1 cellular context compared by ENCODE assay signal in the genomic region with DNA sequence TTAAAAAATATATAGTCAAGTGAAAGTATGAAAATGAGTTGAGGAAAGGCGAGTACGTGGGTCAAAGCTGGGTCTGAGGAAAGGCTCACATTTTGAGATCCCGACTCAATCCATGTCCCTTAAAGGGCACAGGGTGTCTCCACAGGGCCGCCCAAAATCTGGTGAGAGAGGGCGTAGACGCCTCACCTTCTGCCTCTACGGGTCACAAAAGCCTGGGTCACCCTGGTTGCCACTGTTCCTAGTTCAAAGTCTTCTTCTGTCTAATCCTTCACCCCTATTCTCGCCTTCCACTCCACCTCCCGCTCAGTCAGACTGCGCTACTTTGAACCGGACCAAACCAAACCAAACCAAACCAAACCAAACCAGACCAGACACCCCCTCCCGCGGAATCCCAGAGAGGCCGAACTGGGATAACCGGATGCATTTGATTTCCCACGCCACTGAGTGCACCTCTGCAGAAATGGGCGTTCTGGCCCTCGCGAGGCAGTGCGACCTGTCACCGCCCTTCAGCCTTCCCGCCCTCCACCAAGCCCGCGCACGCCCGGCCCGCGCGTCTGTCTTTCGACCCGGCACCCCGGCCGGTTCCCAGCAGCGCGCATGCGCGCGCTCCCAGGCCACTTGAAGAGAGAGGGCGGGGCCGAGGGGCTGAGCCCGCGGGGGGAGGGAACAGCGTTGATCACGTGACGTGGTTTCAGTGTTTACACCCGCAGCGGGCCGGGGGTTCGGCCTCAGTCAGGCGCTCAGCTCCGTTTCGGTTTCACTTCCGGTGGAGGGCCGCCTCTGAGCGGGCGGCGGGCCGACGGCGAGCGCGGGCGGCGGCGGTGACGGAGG.
TF ChIP-seq lines count a peak whose summit lies in the region.

A gene (plus strand): TSS at position 728 of the 831 bp plus-strand sequence. CDS start 261 bp downstream, outside the sequence.

TF ChIP-seq in GM12878, 131 proteins besides CTCF, POLR2A, EP300 and RAD21 (continued from another document):
- TF ChIP-seq, protein P1, sequence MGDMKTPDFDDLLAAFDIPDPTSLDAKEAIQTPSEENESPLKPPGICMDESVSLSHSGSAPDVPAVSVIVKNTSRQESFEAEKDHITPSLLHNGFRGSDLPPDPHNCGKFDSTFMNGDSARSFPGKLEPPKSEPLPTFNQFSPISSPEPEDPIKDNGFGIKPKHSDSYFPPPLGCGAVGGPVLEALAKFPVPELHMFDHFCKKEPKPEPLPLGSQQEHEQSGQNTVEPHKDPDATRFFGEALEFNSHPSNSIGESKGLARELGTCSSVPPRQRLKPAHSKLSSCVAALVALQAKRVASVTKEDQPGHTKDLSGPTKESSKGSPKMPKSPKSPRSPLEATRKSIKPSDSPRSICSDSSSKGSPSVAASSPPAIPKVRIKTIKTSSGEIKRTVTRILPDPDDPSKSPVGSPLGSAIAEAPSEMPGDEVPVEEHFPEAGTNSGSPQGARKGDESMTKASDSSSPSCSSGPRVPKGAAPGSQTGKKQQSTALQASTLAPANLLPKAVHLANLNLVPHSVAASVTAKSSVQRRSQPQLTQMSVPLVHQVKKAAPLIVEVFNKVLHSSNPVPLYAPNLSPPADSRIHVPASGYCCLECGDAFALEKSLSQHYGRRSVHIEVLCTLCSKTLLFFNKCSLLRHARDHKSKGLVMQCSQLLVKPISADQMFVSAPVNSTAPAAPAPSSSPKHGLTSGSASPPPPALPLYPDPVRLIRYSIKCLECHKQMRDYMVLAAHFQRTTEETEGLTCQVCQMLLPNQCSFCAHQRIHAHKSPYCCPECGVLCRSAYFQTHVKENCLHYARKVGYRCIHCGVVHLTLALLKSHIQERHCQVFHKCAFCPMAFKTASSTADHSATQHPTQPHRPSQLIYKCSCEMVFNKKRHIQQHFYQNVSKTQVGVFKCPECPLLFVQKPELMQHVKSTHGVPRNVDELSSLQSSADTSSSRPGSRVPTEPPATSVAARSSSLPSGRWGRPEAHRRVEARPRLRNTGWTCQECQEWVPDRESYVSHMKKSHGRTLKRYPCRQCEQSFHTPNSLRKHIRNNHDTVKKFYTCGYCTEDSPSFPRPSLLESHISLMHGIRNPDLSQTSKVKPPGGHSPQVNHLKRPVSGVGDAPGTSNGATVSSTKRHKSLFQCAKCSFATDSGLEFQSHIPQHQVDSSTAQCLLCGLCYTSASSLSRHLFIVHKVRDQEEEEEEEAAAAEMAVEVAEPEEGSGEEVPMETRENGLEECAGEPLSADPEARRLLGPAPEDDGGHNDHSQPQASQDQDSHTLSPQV (IDR thresholded peaks at IDR 0.05), result no peak
- TF ChIP-seq NRF1 (conservative IDR thresholded peaks at IDR 0.05; ENCODE audit: low read depth, low read length) (peak; percentile 56), SREBF2 (IDR thresholded peaks at IDR 0.05; ENCODE audit: low read length) (no peak), TCF3 (IDR thresholded peaks at IDR 0.05; ENCODE audit: borderline replicate concordance, insufficient read depth, low read depth, low read length) (no peak), CBX3 (IDR thresholded peaks at IDR 0.05; ENCODE audit: borderline replicate concordance, low read depth) (no peak)
- TF ChIP-seq, protein P2, sequence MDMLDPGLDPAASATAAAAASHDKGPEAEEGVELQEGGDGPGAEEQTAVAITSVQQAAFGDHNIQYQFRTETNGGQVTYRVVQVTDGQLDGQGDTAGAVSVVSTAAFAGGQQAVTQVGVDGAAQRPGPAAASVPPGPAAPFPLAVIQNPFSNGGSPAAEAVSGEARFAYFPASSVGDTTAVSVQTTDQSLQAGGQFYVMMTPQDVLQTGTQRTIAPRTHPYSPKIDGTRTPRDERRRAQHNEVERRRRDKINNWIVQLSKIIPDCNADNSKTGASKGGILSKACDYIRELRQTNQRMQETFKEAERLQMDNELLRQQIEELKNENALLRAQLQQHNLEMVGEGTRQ (IDR thresholded peaks at IDR 0.05; ENCODE audit: borderline replicate concordance, low read depth, low read length), result peak; percentile 76
- TF ChIP-seq, protein P3, sequence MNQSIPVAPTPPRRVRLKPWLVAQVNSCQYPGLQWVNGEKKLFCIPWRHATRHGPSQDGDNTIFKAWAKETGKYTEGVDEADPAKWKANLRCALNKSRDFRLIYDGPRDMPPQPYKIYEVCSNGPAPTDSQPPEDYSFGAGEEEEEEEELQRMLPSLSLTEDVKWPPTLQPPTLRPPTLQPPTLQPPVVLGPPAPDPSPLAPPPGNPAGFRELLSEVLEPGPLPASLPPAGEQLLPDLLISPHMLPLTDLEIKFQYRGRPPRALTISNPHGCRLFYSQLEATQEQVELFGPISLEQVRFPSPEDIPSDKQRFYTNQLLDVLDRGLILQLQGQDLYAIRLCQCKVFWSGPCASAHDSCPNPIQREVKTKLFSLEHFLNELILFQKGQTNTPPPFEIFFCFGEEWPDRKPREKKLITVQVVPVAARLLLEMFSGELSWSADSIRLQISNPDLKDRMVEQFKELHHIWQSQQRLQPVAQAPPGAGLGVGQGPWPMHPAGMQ (IDR thresholded peaks at IDR 0.05; ENCODE audit: borderline replicate concordance), result no peak
TF ChIP-seq in GM12878: peak in this region for 16.
